In genomic region chr2:226782092-226782713, GRCh38 we compare ENCODE assay signal across 15 cellular contexts. TPM values are rescaled to one million over a fixed set of nuclear protein-coding genes. Genes with fewer than 3 reads are reported as not detected.
A peak's percentile ranks its signal among the peaks of the same experiment; 100 is the strongest.
DNase-seq lines count a peak whose midpoint lies in the region; ATAC-seq, FAIRE-seq and TF ChIP-seq lines count a peak whose summit lies in the region.
"Had no signal": no experiment of that assay in that cellular context is flagged by ENCODE, and none has a peak within 500 bp of the region (broad histone marks: within the 10 kb centered on the region; RNA-seq: fewer than 3 reads in every experiment).

No MANE protein-coding gene starts in this region.

- H3K4me1 ChIP-seq in SK-N-SH (ENCODE audit: control insufficient read depth in 1 of 2, insufficient read depth in 2 of 2, low read depth in 1 of 2, low read length in 1 of 2) (0 out of 4 replicates have a peak, but pooled peaks cover 0 to 3% of the 10 kb centered on the region in 2 experiments), liver (ENCODE audit: control insufficient read depth in 4 of 4, insufficient read depth in 4 of 4, low read length in 3 of 4) (peaks cover 0 to 7% (median 2%) of the 10 kb centered on the region in 4 donors), stomach smooth muscle (ENCODE audit: control insufficient read depth, insufficient read depth, low read length) (no peaks in the 10 kb centered on the region)

- no peak overlapping the region for H3K27ac Mint-ChIP-seq in natural killer cell
- no peak overlapping the region for H3K27ac Mint-ChIP-seq in activated CD4-positive, alpha-beta T cell treated with anti-CD3 and anti-CD28 coated beads, Interleukin-2, amount 10 ng/mL, durations not matched to agents 24 days and 14 days
- H3K27ac Mint-ChIP-seq: activated naive CD4-positive, alpha-beta T cell treated with anti-CD3 and anti-CD28 coated beads, Interleukin-2, amount 10 ng/mL, durations not matched to agents 7 days and 5 days had no signal

- no peaks in the 10 kb centered on the region for H3K4me1 Mint-ChIP-seq in natural killer cell
- H3K4me1 Mint-ChIP-seq in activated CD4-positive, alpha-beta T cell treated with anti-CD3 and anti-CD28 coated beads, Interleukin-2, amount 10 ng/mL, durations not matched to agents 24 days and 14 days: peaks cover 5% of the 10 kb centered on the region

- TF ChIP-seq RAD21 in SK-N-SH (IDR thresholded peaks at IDR 0.05; ENCODE audit: low read length): no peak
- no peak for TF ChIP-seq RAD21 in liver (IDR thresholded peaks at IDR 0.05)

- intact Hi-C loops in natural killer cell (cut with micrococcal nuclease): no loop called here
- intact Hi-C loops in activated CD4-positive, alpha-beta T cell treated with anti-CD3 and anti-CD28 coated beads, Interleukin-2, amount 10 ng/mL, durations not matched to agents 24 days and 14 days (cut with micrococcal nuclease): no loop called here

- H3K9me3 ChIP-seq in SK-N-SH (no peaks in the 10 kb centered on the region), liver (ENCODE audit: control insufficient read depth in 4 of 4, low read length in 3 of 4) (no peaks in the 10 kb centered on the region), stomach smooth muscle (ENCODE audit: control insufficient read depth in 2 of 2, low read length in 2 of 2) (no peaks in the 10 kb centered on the region)

- H3K4me2 ChIP-seq in SK-N-SH: no peak overlapping the region

- in situ Hi-C loops in G401 (cut with HindIII; ENCODE audit: low sequenced_read_pairs): loop anchor here (25.0 kb wide), 1 partner anchor 295 kb away; no protein-coding TSS in a partner anchor

- peak; percentile 52 for FAIRE-seq in bronchial epithelial cell (lab: Jason Lieb, UNC)

- POLR2A ChIA-PET in SK-N-SH (lab: Yijun Ruan, JAX): no interaction called here

- H3K9ac ChIP-seq in SK-N-SH (no peak overlapping the region), liver (ENCODE audit: low read depth in 1 of 2, low read length in 2 of 2) (no peak overlapping the region), stomach smooth muscle (ENCODE audit: low read length in 2 of 2) (peak overlapping the region in 1 of 2 donors; percentile 14)

- CTCF ChIA-PET in SK-N-SH (lab: Yijun Ruan, JAX): interaction anchor here (1.2 to 1.5 kb wide), 2 partner anchors 16 to 20 kb away, joined by 3 to 8 read pairs; no protein-coding TSS in a partner anchor

- no peaks in the 10 kb centered on the region for H4K20me1 ChIP-seq in SK-N-SH (ENCODE audit: insufficient read depth)

- H3K79me2 ChIP-seq in SK-N-SH (ENCODE audit: insufficient read depth): peaks cover 64% of the 10 kb centered on the region

- H3K9me3 Mint-ChIP-seq in natural killer cell: no peaks in the 10 kb centered on the region
- H3K9me3 Mint-ChIP-seq in activated CD4-positive, alpha-beta T cell treated with anti-CD3 and anti-CD28 coated beads, Interleukin-2, amount 10 ng/mL, durations not matched to agents 24 days and 14 days: peaks cover 8% of the 10 kb centered on the region

- 78% methylated on average over 5 of the region's 5 CpGs for WGBS in SK-N-SH (ENCODE audit: low lambda C conversion rate)
- 76% methylated on average over 5 of the region's 5 CpGs for WGBS in liver

- no peak overlapping the region for H3K4me3 ChIP-seq in SK-N-SH (ENCODE audit: low read depth in 2 of 2, low read length in 1 of 2)
- no peak overlapping the region for H3K4me3 ChIP-seq in bronchial epithelial cell (ENCODE audit: low read depth, low read length)
- H3K4me3 ChIP-seq in liver (ENCODE audit: low read depth in 1 of 3, low read length in 3 of 3): no peak overlapping the region
- peak overlapping the region in 1 of 2 donors; percentile 5 for H3K4me3 ChIP-seq in stomach smooth muscle (ENCODE audit: low read length in 2 of 2)

- peaks cover 22 to 55% of the 10 kb centered on the region in 2 donors for H3K27me3 Mint-ChIP-seq in natural killer cell (ENCODE audit: low read depth in 2 of 2)
- H3K27me3 Mint-ChIP-seq in activated CD4-positive, alpha-beta T cell treated with anti-CD3 and anti-CD28 coated beads, Interleukin-2, amount 10 ng/mL, durations not matched to agents 24 days and 14 days: no peaks in the 10 kb centered on the region
- H3K27me3 Mint-ChIP-seq: activated naive CD4-positive, alpha-beta T cell treated with anti-CD3 and anti-CD28 coated beads, Interleukin-2, amount 10 ng/mL, durations not matched to agents 7 days and 5 days had no signal

- H3F3A ChIP-seq in SK-N-SH (replicated peaks; ENCODE audit: insufficient read depth): no peaks in the 10 kb centered on the region

- H3K27ac ChIP-seq in SK-N-SH (ENCODE audit: low read depth in 2 of 2, low read length in 1 of 2) (peak overlapping the region in 1 of 2 experiments; percentile 14; a peak in 1 of 4 replicates), liver (ENCODE audit: low read depth in 1 of 2, low read length in 2 of 2) (peak overlapping the region; percentile 9 to 12), stomach smooth muscle (ENCODE audit: low read length) (peak overlapping the region; percentile 32)
- H3K27ac ChIP-seq: 22Rv1, HL-60 had no signal

- H3K36me3 ChIP-seq in SK-N-SH (replicated peaks in 1 of 2; ENCODE audit: control insufficient read depth in 1 of 2, insufficient read depth in 2 of 2, low read length in 1 of 2) (peaks cover 3 to 28% of the 10 kb centered on the region in 2 experiments), bronchial epithelial cell (ENCODE audit: control insufficient read depth, insufficient read depth, low read length) (peaks cover 2% of the 10 kb centered on the region), liver (ENCODE audit: control insufficient read depth in 4 of 4, insufficient read depth in 3 of 4, low read depth in 1 of 4, low read length in 3 of 4) (peaks cover 0 to 8% (median 0%) of the 10 kb centered on the region in 4 donors), stomach smooth muscle (ENCODE audit: control insufficient read depth in 2 of 2, insufficient read depth in 2 of 2, low read length in 2 of 2) (peaks cover 2 to 5% of the 10 kb centered on the region in 2 donors)

- ATAC-seq in SK-N-SH treated with all-trans-retinoic acid at 6 μM for 48 hours (peak; percentile 55), natural killer cell (no peak)

- H3K27me3 ChIP-seq in SK-N-SH (ENCODE audit: insufficient read depth): no peaks in the 10 kb centered on the region
- H3K27me3 ChIP-seq in bronchial epithelial cell (ENCODE audit: control insufficient read depth, insufficient read depth, low read length): no peaks in the 10 kb centered on the region
- no peaks in the 10 kb centered on the region for H3K27me3 ChIP-seq in liver (ENCODE audit: control insufficient read depth in 4 of 4, insufficient read depth in 4 of 4, low read length in 3 of 4)
- no peaks in the 10 kb centered on the region for H3K27me3 ChIP-seq in stomach smooth muscle (ENCODE audit: control insufficient read depth in 1 of 2, insufficient read depth in 2 of 2, low read length in 2 of 2)

- TF ChIP-seq EP300 in SK-N-SH (IDR thresholded peaks at IDR 0.05; ENCODE audit: borderline replicate concordance in 1 of 2, low read depth in 1 of 2, low read length in 1 of 2): no peak

- no peak for TF ChIP-seq CTCF in SK-N-SH (IDR thresholded peaks at IDR 0.05)
- TF ChIP-seq CTCF in bronchial epithelial cell (IDR thresholded peaks at IDR 0.05; ENCODE audit: insufficient read depth, low read length, severe bottlenecking): no peak
- TF ChIP-seq CTCF in liver (IDR thresholded peaks at IDR 0.05; ENCODE audit: low read depth, low read length, missing input control): no peak
- no peak for TF ChIP-seq CTCF in natural killer cell (IDR thresholded peaks at IDR 0.05)

- DNase-seq in SK-N-SH (no peak), bronchial epithelial cell (ENCODE audit: low read depth) (no peak), natural killer cell (no peak), G401 (ENCODE audit: low spot score) (no peak)
- no peak for DNase-seq in activated CD4-positive, alpha-beta T cell treated with anti-CD3 and anti-CD28 coated beads, Interleukin-2, amount 10 ng/mL, durations not matched to agents 24 days and 14 days
- DNase-seq: activated naive CD4-positive, alpha-beta T cell treated with anti-CD3 and anti-CD28 coated beads, Interleukin-2, amount 10 ng/mL, durations not matched to agents 7 days and 5 days; effector memory CD4-positive, alpha-beta T cell; midbrain; MV-4-11; NCI-H446 had no signal

- no peak overlapping the region for H3K4me3 Mint-ChIP-seq in natural killer cell
- no peak overlapping the region for H3K4me3 Mint-ChIP-seq in activated CD4-positive, alpha-beta T cell treated with anti-CD3 and anti-CD28 coated beads, Interleukin-2, amount 10 ng/mL, durations not matched to agents 24 days and 14 days
- H3K4me3 Mint-ChIP-seq: activated naive CD4-positive, alpha-beta T cell treated with anti-CD3 and anti-CD28 coated beads, Interleukin-2, amount 10 ng/mL, durations not matched to agents 7 days and 5 days had no signal

- no peaks in the 10 kb centered on the region for H3K36me3 Mint-ChIP-seq in natural killer cell
- peaks cover 17% of the 10 kb centered on the region for H3K36me3 Mint-ChIP-seq in activated CD4-positive, alpha-beta T cell treated with anti-CD3 and anti-CD28 coated beads, Interleukin-2, amount 10 ng/mL, durations not matched to agents 24 days and 14 days (ENCODE audit: low read depth)

- no peak overlapping the region for H2AFZ ChIP-seq in SK-N-SH (ENCODE audit: low read depth)

- H3K9me2 ChIP-seq in SK-N-SH: no peaks in the 10 kb centered on the region

TF ChIP-seq in SK-N-SH treated with all-trans-retinoic acid at 6 μM for 48 hours, 23 proteins besides CTCF, POLR2A, EP300 and RAD21 (continues in another document):
- TF ChIP-seq PPARA (CRISPR knock-in tag; IDR thresholded peaks at IDR 0.05; ENCODE audit: borderline replicate concordance): no peak

TF ChIP-seq in SK-N-SH, 30 proteins besides CTCF, POLR2A, EP300 and RAD21 (continues in another document):
- TF ChIP-seq ELF1 (IDR thresholded peaks at IDR 0.05): no peak

TF ChIP-seq in liver, 16 proteins besides CTCF, POLR2A, EP300 and RAD21 (continues in another document):
- TF ChIP-seq HNF4A (conservative IDR thresholded peaks at IDR 0.05): no peak

RNA-seq across cellular contexts. Expression of gene IRS1, which starts 17.4 kb away (rescaled TPM):
- 15.8 and 16.5 TPM in 2 replicates for polyA plus RNA-seq in SK-N-SH (2012; rRNA removed)
- 10.2 and 14.6 TPM in 2 replicates for polyA plus RNA-seq in SK-N-SH (2012; cell fraction: cytosol; rRNA removed)
- polyA plus RNA-seq in SK-N-SH (2012; cell fraction: nucleus; rRNA removed): 11.7 and 14.7 TPM in 2 replicates
- total RNA-seq in bronchial epithelial cell: 7.0 and 12.6 TPM in 2 replicates
- total RNA-seq in liver: 10 to 100 TPM in 1 of 2 donors, 1 to 10 TPM in 1; 8.3 to 11.6 TPM
- 1 to 10 TPM; 7.4 to 8.9 TPM for polyA plus RNA-seq in liver
- under 1 TPM; 0.09 to 0.55 (median 0.36) TPM for total RNA-seq in natural killer cell
- total RNA-seq in activated CD4-positive, alpha-beta T cell treated with anti-CD3 and anti-CD28 coated beads, Interleukin-2, amount 10 ng/mL, durations not matched to agents 24 days and 14 days: 4.7 and 4.8 TPM in 2 replicates
- 24.6 and 26.5 TPM in 2 replicates for total RNA-seq in G401 (2014; rRNA removed; shearing (Covaris generic))

RNA-seq across cellular contexts. Expression of gene RHBDD1, which starts 53.7 kb away (rescaled TPM):
- polyA plus RNA-seq in SK-N-SH (2012; rRNA removed): 10.3 and 10.8 TPM in 2 replicates
- polyA plus RNA-seq in SK-N-SH (2012; cell fraction: cytosol; rRNA removed): 10.6 and 11.0 TPM in 2 replicates
- polyA plus RNA-seq in SK-N-SH (2012; cell fraction: nucleus; rRNA removed): 7.6 and 11.7 TPM in 2 replicates
- total RNA-seq in bronchial epithelial cell: 29.7 and 32.0 TPM in 2 replicates
- total RNA-seq in liver: 10 to 100 TPM; 22.6 to 45.8 TPM
- 1 to 10 TPM; 8.5 to 9.6 TPM for polyA plus RNA-seq in liver
- 10 to 100 TPM; 33.7 to 49.7 (median 47.7) TPM for total RNA-seq in natural killer cell
- 41.3 and 44.7 TPM in 2 replicates for total RNA-seq in activated CD4-positive, alpha-beta T cell treated with anti-CD3 and anti-CD28 coated beads, Interleukin-2, amount 10 ng/mL, durations not matched to agents 24 days and 14 days
- 4.0 and 7.9 TPM in 2 replicates for total RNA-seq in G401 (2014; rRNA removed; shearing (Covaris generic))
